ENCODE assay signal across 1 cellular context in genomic region chr15:84915011-84915958, GRCh38.
TF ChIP-seq lines count a peak whose summit lies in the region.

No MANE protein-coding gene starts in this region.

TF ChIP-seq in GM12878, 131 proteins besides CTCF, POLR2A, EP300 and RAD21 (continued from another document and continues in another):
- TF ChIP-seq E2F8 (IDR thresholded peaks at IDR 0.05; ENCODE audit: low read depth, partially characterized antibody) (no peak), CEBPZ (IDR thresholded peaks at IDR 0.05; ENCODE audit: low read depth, low read length) (no peak), RELB (IDR thresholded peaks at IDR 0.05; ENCODE audit: low read depth) (peak; percentile 79), MEF2A (IDR thresholded peaks at IDR 0.05; ENCODE audit: insufficient read depth, low read depth, low read length) (no peak), GABPA (IDR thresholded peaks at IDR 0.05; ENCODE audit: low read depth) (no peak), USF2 (IDR thresholded peaks at IDR 0.05; ENCODE audit: borderline replicate concordance, low read depth, low read length) (peak; percentile 25; the same call in 1 of the 2 replicates), MEF2B (IDR thresholded peaks at IDR 0.05; ENCODE audit: partially characterized antibody, poor library complexity, severe bottlenecking) (peak; percentile 19), HDAC6 (IDR thresholded peaks at IDR 0.05; ENCODE audit: unreplicated experiment) (no peak), NRF1 (conservative IDR thresholded peaks at IDR 0.05; ENCODE audit: low read depth, low read length) (no peak), TCF7 (IDR thresholded peaks at IDR 0.05; ENCODE audit: borderline replicate concordance) (no peak), ZNF24 (IDR thresholded peaks at IDR 0.05) (no peak), MYC (IDR thresholded peaks at IDR 0.05; ENCODE audit: insufficient read depth, insufficient read length, insufficient replicate concordance, low read length, severe bottlenecking) (no peak), RCOR1 (conservative IDR thresholded peaks at IDR 0.05; ENCODE audit: low read depth, low read length) (no peak), ATF2 (IDR thresholded peaks at IDR 0.05; ENCODE audit: low read length) (peak; percentile 83), SUPT20H (IDR thresholded peaks at IDR 0.05; ENCODE audit: borderline replicate concordance, control insufficient read depth, low read depth, low read length) (no peak), RUNX3 (IDR thresholded peaks at IDR 0.05; ENCODE audit: low read length) (peak; percentile 46), IRF4 (IDR thresholded peaks at IDR 0.05; ENCODE audit: low read depth, low read length) (0 out of 2 replicates have a peak, but pooled peaks have one; percentile 30), MAX (IDR thresholded peaks at IDR 0.05; ENCODE audit: low read depth, low read length) (no peak; the same call in 1 of the 2 replicates), PKNOX1 (IDR thresholded peaks at IDR 0.05) (peak; percentile 53; the same call in 1 of the 2 replicates), ZZZ3 (IDR thresholded peaks at IDR 0.05; ENCODE audit: control insufficient read depth, insufficient read length, low read depth) (no peak), ZNF687 (IDR thresholded peaks at IDR 0.05) (no peak; the same call in 1 of the 2 replicates), SPI1 (IDR thresholded peaks at IDR 0.05; ENCODE audit: borderline replicate concordance, insufficient read depth, low read depth, low read length) (peak; percentile 58; the same call in 1 of the 2 replicates), ATF3 (IDR thresholded peaks at IDR 0.05; ENCODE audit: borderline replicate concordance, extremely low read depth, low read depth, low read length) (no peak), ETV6 (conservative IDR thresholded peaks at IDR 0.05 in 1 of 2, IDR thresholded peaks at IDR 0.05 in 1 of 2; ENCODE audit: borderline replicate concordance in 1 of 2, low read depth in 1 of 2) (peak in 1 of 2 experiments; percentile 28; a peak in 2 of 4 replicates), ELK1 (IDR thresholded peaks at IDR 0.05; ENCODE audit: low read depth, low read length) (no peak), MTA3 (IDR thresholded peaks at IDR 0.05; ENCODE audit: borderline replicate concordance, low read length) (no peak), TARDBP (IDR thresholded peaks at IDR 0.05; ENCODE audit: borderline replicate concordance) (no peak), EZH2 (IDR thresholded peaks at IDR 0.05; ENCODE audit: borderline replicate concordance, control insufficient read depth, low read depth, low read length) (no peak), HSF1 (IDR thresholded peaks at IDR 0.05; ENCODE audit: low read depth, low read length) (no peak), BHLHE40 (IDR thresholded peaks at IDR 0.05; ENCODE audit: borderline replicate concordance in 1 of 2, low read depth in 2 of 2, low read length in 1 of 2) (peak; percentile 99), PAX5 (IDR thresholded peaks at IDR 0.05; ENCODE audit: borderline replicate concordance, low read depth, low read length) (no peak), E2F4 (IDR thresholded peaks at IDR 0.05; ENCODE audit: low read depth, low read length) (no peak), CHD1 (IDR thresholded peaks at IDR 0.05; ENCODE audit: low read depth, low read length) (no peak), BACH1 (IDR thresholded peaks at IDR 0.05; ENCODE audit: borderline replicate concordance) (peak; percentile 44; the same call in 1 of the 2 replicates)
